23 cellular contexts compared by ENCODE assay signal in the genomic region with DNA sequence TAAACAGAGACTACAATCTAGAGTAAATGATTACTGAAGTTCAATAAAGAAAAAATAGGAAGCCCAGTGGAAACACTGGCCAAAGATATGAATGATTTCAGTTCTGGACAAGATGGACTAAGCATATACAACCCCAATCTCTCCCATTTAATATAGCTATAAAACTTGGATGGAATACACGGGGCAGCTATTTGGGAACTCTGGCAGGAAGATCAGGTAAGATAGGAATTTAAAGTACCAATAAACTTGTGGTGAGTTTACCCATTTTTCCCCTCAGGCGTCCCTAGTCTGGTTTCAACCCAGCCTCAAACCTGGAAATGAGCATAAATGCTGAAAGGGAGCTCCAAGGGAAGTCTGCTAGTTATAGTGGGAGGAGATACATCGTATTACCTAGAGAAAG. TPM values are rescaled to one million over a fixed set of nuclear protein-coding genes. Genes with fewer than 3 reads are reported as not detected.
DNase-seq lines count a peak whose midpoint lies in the region; ATAC-seq and TF ChIP-seq lines count a peak whose summit lies in the region.
"Had no signal": no experiment of that assay in that cellular context is flagged by ENCODE, and none has a peak within 500 bp of the region (broad histone marks: within the 10 kb centered on the region; RNA-seq: fewer than 3 reads in every experiment).

No MANE protein-coding gene starts in this region.

- no peaks in the 10 kb centered on the region for H3K9me3 Mint-ChIP-seq in activated T-cell treated with anti-CD3 and anti-CD28 coated beads, Interleukin-2, amount 50 U/mL, for 72 hours
- no peaks in the 10 kb centered on the region for H3K9me3 Mint-ChIP-seq in endothelial cell (ENCODE audit: unreplicated experiment)
- H3K9me3 Mint-ChIP-seq in nephron progenitor cell = no peaks in the 10 kb centered on the region
- H3K9me3 Mint-ChIP-seq: CD4-positive, alpha-beta T cell; CD8-positive, alpha-beta memory T cell; H9 had no signal

- no peaks in the 10 kb centered on the region for H3K4me1 Mint-ChIP-seq in activated T-cell treated with anti-CD3 and anti-CD28 coated beads, Interleukin-2, amount 50 U/mL, for 72 hours (ENCODE audit: low read depth)
- no peaks in the 10 kb centered on the region for H3K4me1 Mint-ChIP-seq in endothelial cell (ENCODE audit: unreplicated experiment)
- H3K4me1 Mint-ChIP-seq in nephron progenitor cell = no peaks in the 10 kb centered on the region
- H3K4me1 Mint-ChIP-seq: CD14-positive monocyte, H9 had no signal

- no peaks in the 10 kb centered on the region for H3K9me2 ChIP-seq in PC-3 (replicated peaks; ENCODE audit: low read length)

- peaks cover 2 to 38% of the 10 kb centered on the region in 2 donors for H3K36me3 Mint-ChIP-seq in activated T-cell treated with anti-CD3 and anti-CD28 coated beads, Interleukin-2, amount 50 U/mL, for 72 hours (ENCODE audit: insufficient read depth in 2 of 2)
- H3K36me3 Mint-ChIP-seq in endothelial cell (ENCODE audit: low read depth, unreplicated experiment) = peaks cover 24% of the 10 kb centered on the region
- H3K36me3 Mint-ChIP-seq in nephron progenitor cell (ENCODE audit: low read depth) = peaks cover 82% of the 10 kb centered on the region

- no peak for DNase-seq in activated T-cell treated with anti-CD3 and anti-CD28 coated beads, Interleukin-2, amount 50 U/mL, for 72 hours
- DNase-seq in activated T-cell treated with anti-CD3 and anti-CD28 coated beads for 4 hours = no peak
- DNase-seq in PC-3 = peak; percentile 7
- DNase-seq in endothelial cell (ENCODE audit: low spot score) = no peak
- DNase-seq in cerebellar nuclear complex (lab: John Stamatoyannopoulos, UW) = no peak
- DNase-seq in nephron progenitor cell = no peak
- no peak for DNase-seq in GOT3 (lab: John Stamatoyannopoulos, UW)
- DNase-seq: 8988T; ACHN; AML-193; BE2C; CD4-positive, alpha-beta T cell; CD8-positive, alpha-beta memory T cell; DMS 273 treated with DMSO at 0.1 percent for 48 hours; DMS79; EL; GDM1; GM23248; H9 had no signal

- H3K27me3 Mint-ChIP-seq in activated T-cell treated with anti-CD3 and anti-CD28 coated beads, Interleukin-2, amount 50 U/mL, for 72 hours (ENCODE audit: low read depth) = no peaks in the 10 kb centered on the region
- H3K27me3 Mint-ChIP-seq in endothelial cell (ENCODE audit: unreplicated experiment) = peaks cover 2% of the 10 kb centered on the region
- no peaks in the 10 kb centered on the region for H3K27me3 Mint-ChIP-seq in nephron progenitor cell (ENCODE audit: low read depth, poor library complexity)
- H3K27me3 Mint-ChIP-seq: CD4-positive, alpha-beta T cell; CD8-positive, alpha-beta memory T cell had no signal

- no peak overlapping the region for H3K9ac ChIP-seq in PC-3 (ENCODE audit: low read length)
- H3K9ac ChIP-seq: BLaER1 treated with 17β-estradiol and CSF1 and Interleukin-3, amounts not matched to agents 10 nM and 100 nM; GM23248 had no signal

- H2AFZ ChIP-seq in PC-3 (ENCODE audit: low read length) = no peak overlapping the region
- H2AFZ ChIP-seq: GM23248 had no signal

- intact Hi-C loops in PC-3 (cut with micrococcal nuclease) = no loop called here

- 0 out of 2 replicates have a peak, but pooled peaks cover 3% of the 10 kb centered on the region for H3K79me2 ChIP-seq in PC-3 (ENCODE audit: low read length)

- H3K27me3 ChIP-seq in PC-3 (ENCODE audit: low read length) = no peaks in the 10 kb centered on the region
- H3K27me3 ChIP-seq: BE2C; BLaER1 treated with 17β-estradiol and CSF1 and Interleukin-3, amounts not matched to agents 10 nM and 100 nM had no signal

- H3K36me3 ChIP-seq in PC-3 (ENCODE audit: low read depth, low read length) = peaks cover 22% of the 10 kb centered on the region; the same call in 1 of the 2 replicates

- no peak overlapping the region for H3K4me3 ChIP-seq in PC-3 (ENCODE audit: low read length)
- H3K4me3 ChIP-seq: A549; BLaER1 treated with 17β-estradiol and CSF1 and Interleukin-3, amounts not matched to agents 10 nM and 100 nM; GM23248 had no signal

- POLR2A ChIA-PET in PC-3 (lab: Charles Lee; ENCODE audit: unreplicated experiment) = no interaction called here

- TF ChIP-seq CTCF in PC-3 (conservative IDR thresholded peaks at IDR 0.05; ENCODE audit: low read depth, low read length) (no peak), endothelial cell (IDR thresholded peaks at IDR 0.05; ENCODE audit: unreplicated experiment) (no peak), nephron progenitor cell (IDR thresholded peaks at IDR 0.05) (no peak)

- H3K4me2 ChIP-seq in PC-3 (ENCODE audit: low read length) = no peak overlapping the region
- H3K4me2 ChIP-seq: A549; BLaER1 treated with 17β-estradiol and CSF1 and Interleukin-3, amounts not matched to agents 10 nM and 100 nM had no signal

- H4K20me1 ChIP-seq in PC-3 (ENCODE audit: low read length) = no peaks in the 10 kb centered on the region

- peak overlapping the region; percentile 24 for H3K27ac Mint-ChIP-seq in activated T-cell treated with anti-CD3 and anti-CD28 coated beads, Interleukin-2, amount 50 U/mL, for 72 hours
- H3K27ac Mint-ChIP-seq in endothelial cell (ENCODE audit: unreplicated experiment) (no peak overlapping the region), nephron progenitor cell (no peak overlapping the region)
- H3K27ac Mint-ChIP-seq: CD4-positive, alpha-beta T cell; H9 had no signal

- no peaks in the 10 kb centered on the region for H3K4me1 ChIP-seq in PC-3 (ENCODE audit: insufficient read depth, low read length)
- H3K4me1 ChIP-seq: A549; BE2C; BLaER1 treated with 17β-estradiol and CSF1 and Interleukin-3, amounts not matched to agents 10 nM and 100 nM had no signal

- H3K4me3 Mint-ChIP-seq in activated T-cell treated with anti-CD3 and anti-CD28 coated beads, Interleukin-2, amount 50 U/mL, for 72 hours = no peak overlapping the region
- peak overlapping the region; percentile 60 for H3K4me3 Mint-ChIP-seq in endothelial cell (ENCODE audit: unreplicated experiment)
- H3K4me3 Mint-ChIP-seq in nephron progenitor cell = no peak overlapping the region
- H3K4me3 Mint-ChIP-seq: CD14-positive monocyte; CD4-positive, alpha-beta T cell; CD8-positive, alpha-beta memory T cell; H9 had no signal

- CTCF ChIA-PET in PC-3 (lab: Charles Lee) = no interaction called here

- no peak overlapping the region for H3K27ac ChIP-seq in PC-3 (ENCODE audit: low read length)
- H3K27ac ChIP-seq: A549; BLaER1 treated with 17β-estradiol and CSF1 and Interleukin-3, amounts not matched to agents 10 nM and 100 nM; GM23248 had no signal

- no peaks in the 10 kb centered on the region for H3F3A ChIP-seq in PC-3 (ENCODE audit: low read length, unreplicated experiment)

- ATAC-seq in activated T-cell treated with anti-CD3 and anti-CD28 coated beads, Interleukin-2, amount 50 U/mL, for 72 hours (replicated peaks in 1 of 2) = no peak
- no peak; the same call in 1 of the 2 replicates for ATAC-seq in PC-3
- ATAC-seq: A549, HCT116 had no signal

- no peaks in the 10 kb centered on the region for H3K9me3 ChIP-seq in PC-3 (ENCODE audit: low read length)
- H3K9me3 ChIP-seq: A549; BE2C; BLaER1 treated with 17β-estradiol and CSF1 and Interleukin-3, amounts not matched to agents 10 nM and 100 nM had no signal

- BruUV-seq in PC-3 (replicated peaks; lab: Mats Ljungman, UMichigan) = no TSS peak

RNA-seq across cellular contexts. Expression of a gene that starts 20.4 kb away (rescaled TPM):
- 10 to 100 TPM; 51.3 to 51.9 TPM for total RNA-seq in activated T-cell treated with anti-CD3 and anti-CD28 coated beads, Interleukin-2, amount 50 U/mL, for 72 hours
- 26.7 and 29.2 TPM in 2 replicates for total RNA-seq in PC-3 (2014; rRNA removed)
- 44.2 TPM for total RNA-seq in endothelial cell (ENCODE audit: unreplicated experiment)

RNA-seq across cellular contexts. Expression of a gene that starts 53.2 kb away (rescaled TPM):
- total RNA-seq in activated T-cell treated with anti-CD3 and anti-CD28 coated beads, Interleukin-2, amount 50 U/mL, for 72 hours = not detected
- total RNA-seq in PC-3 (2014; rRNA removed) (not detected in 2 replicates), endothelial cell (ENCODE audit: unreplicated experiment) (not detected)
- total RNA-seq: CD4-positive, alpha-beta T cell; CD8-positive, alpha-beta memory T cell; GM23248 had no signal
